25 cellular contexts compared by ENCODE assay signal in genomic region chr5:120450910-120451309, GRCh38. TPM values are rescaled to one million over a fixed set of nuclear protein-coding genes. Genes with fewer than 3 reads are reported as not detected.
"Had no signal": no experiment of that assay in that cellular context is flagged by ENCODE, and none has a peak within 500 bp of the region (broad histone marks: within the 10 kb centered on the region; RNA-seq: fewer than 3 reads in every experiment).

No MANE protein-coding gene starts in this region.

- H3K36me3 Mint-ChIP-seq: immature natural killer cell; mesothelial cell of epicardium; naive B cell; natural killer cell; stimulated activated memory B cell treated with anti-CD40 and anti-IgM and Interleukin-4, amounts not matched to agents 10 μg/mL and 1 μg/mL and 100 μg/mL, for 72 hours had no signal

- H3K9me3 ChIP-seq: left lung, lower lobe of right lung, ovary, right atrium auricular region, right lobe of liver, tibial nerve, upper lobe of left lung had no signal

- H3K36me3 ChIP-seq: left lung, lower lobe of right lung, ovary, right atrium auricular region, right lobe of liver, tibial nerve, upper lobe of left lung had no signal

- H3K27ac Mint-ChIP-seq: immature natural killer cell; mesothelial cell of epicardium; naive B cell; natural killer cell; nephron progenitor cell; progenitor cell of endocrine pancreas; stimulated activated memory B cell treated with anti-CD40 and anti-IgM and Interleukin-4, amounts not matched to agents 10 μg/mL and 1 μg/mL and 100 μg/mL, for 72 hours; stimulated activated naive CD8-positive, alpha-beta T cell treated with anti-CD3 and anti-CD28 coated beads, Interleukin-15, Interleukin-2, amounts not matched to agents 100 ng/mL and 50 ng/mL, for 24 hours had no signal

- H3K27ac ChIP-seq: left lung, lower lobe of right lung, ovary, right lobe of liver, tibial nerve, upper lobe of left lung had no signal

- H3K4me2 ChIP-seq: smooth muscle cell had no signal

- H3K4me1 Mint-ChIP-seq: immature natural killer cell; naive B cell; natural killer cell; stimulated activated memory B cell treated with anti-CD40 and anti-IgM and Interleukin-4, amounts not matched to agents 10 μg/mL and 1 μg/mL and 100 μg/mL, for 72 hours had no signal

- H3K27me3 Mint-ChIP-seq: progenitor cell of endocrine pancreas; stimulated activated memory B cell treated with anti-CD40 and anti-IgM and Interleukin-4, amounts not matched to agents 10 μg/mL and 1 μg/mL and 100 μg/mL, for 72 hours had no signal

- ATAC-seq: left colon; left lung; right lobe of liver; stimulated activated memory B cell treated with anti-CD40 and anti-IgM and Interleukin-4, amounts not matched to agents 10 μg/mL and 1 μg/mL and 100 μg/mL, for 72 hours had no signal

- DNase-seq: hippocampal formation; immature natural killer cell; kidney; left colon; lower lobe of right lung; mammary epithelial cell; naive B cell; natural killer cell; nephron progenitor cell; ovary; right lobe of liver; stimulated activated CD4-positive, alpha-beta T cell treated with anti-CD3 and anti-CD28 coated beads, Interleukin-1b, Interleukin-23, amount 100 ng/mL, for 48 hours; stimulated activated CD4-positive, alpha-beta T cell treated with anti-CD3 and anti-CD28 coated beads, Interleukin-2, amount 100 ng/mL, for 48 hours; stimulated activated CD4-positive, alpha-beta T cell treated with anti-CD3 and anti-CD28 coated beads, Interleukin-4, amount 100 ng/mL, for 4 hours; stimulated activated CD8-positive, alpha-beta memory T cell treated with anti-CD3 and anti-CD28 coated beads, Interleukin-4, amount 100 ng/mL, for 48 hours; substantia nigra had no signal

- H3K4me1 ChIP-seq: left lung, lower lobe of right lung, right lobe of liver, upper lobe of left lung had no signal

- H3K27me3 ChIP-seq: left lung, ovary, right atrium auricular region, right lobe of liver, tibial nerve, upper lobe of left lung had no signal

- H3K9me3 Mint-ChIP-seq: immature natural killer cell; mesothelial cell of epicardium; naive B cell; nephron progenitor cell; stimulated activated memory B cell treated with anti-CD40 and anti-IgM and Interleukin-4, amounts not matched to agents 10 μg/mL and 1 μg/mL and 100 μg/mL, for 72 hours; stimulated activated naive CD8-positive, alpha-beta T cell treated with anti-CD3 and anti-CD28 coated beads, Interleukin-15, Interleukin-2, amounts not matched to agents 100 ng/mL and 50 ng/mL, for 24 hours had no signal

- H3K4me3 Mint-ChIP-seq: immature natural killer cell; mesothelial cell of epicardium; naive B cell; natural killer cell; nephron progenitor cell; stimulated activated memory B cell treated with anti-CD40 and anti-IgM and Interleukin-4, amounts not matched to agents 10 μg/mL and 1 μg/mL and 100 μg/mL, for 72 hours; stimulated activated naive CD8-positive, alpha-beta T cell treated with anti-CD3 and anti-CD28 coated beads, Interleukin-15, Interleukin-2, amounts not matched to agents 100 ng/mL and 50 ng/mL, for 24 hours had no signal

- H3K4me3 ChIP-seq: left lung, lower lobe of right lung, ovary, right atrium auricular region, right lobe of liver, smooth muscle cell, tibial nerve, upper lobe of left lung had no signal

RNA-seq across cellular contexts. Expression of gene PRR16, which starts 13.2 kb away (rescaled TPM):
- total RNA-seq: natural killer cell, progenitor cell of endocrine pancreas had no signal
